36 cellular contexts compared by ENCODE assay signal in genomic region chr12:71005166-71005565, GRCh38.
"Had no signal": no experiment of that assay in that cellular context is flagged by ENCODE, and none has a peak within 500 bp of the region (broad histone marks: within the 10 kb centered on the region; RNA-seq: fewer than 3 reads in every experiment).

No MANE protein-coding gene starts in this region.

- H3K9me3 ChIP-seq: adrenal gland, ascending aorta, body of pancreas, breast epithelium had no signal

- H3K4me1 ChIP-seq: adrenal gland, body of pancreas, breast epithelium had no signal

- H3K4me3 ChIP-seq: adrenal gland, ascending aorta, body of pancreas, breast epithelium, cardiac muscle cell had no signal

- H3K36me3 Mint-ChIP-seq: activated naive CD4-positive, alpha-beta T cell treated with anti-CD3 and anti-CD28 coated beads, Interleukin-2, amount 10 ng/mL, durations not matched to agents 7 days and 5 days; activated naive CD4-positive, alpha-beta T cell treated with anti-CD3 and anti-CD28 coated beads, Interleukin-2, amount 50 U/mL, for 24 hours; activated naive CD4-positive, alpha-beta T cell treated with anti-CD3 and anti-CD28 coated beads, Interleukin-2, amount 50 U/mL, for 72 hours; activated naive CD8-positive, alpha-beta T cell; activated naive CD8-positive, alpha-beta T cell treated with anti-CD3 and anti-CD28 coated beads for 36 hours; activated naive CD8-positive, alpha-beta T cell treated with anti-CD3 and anti-CD28 coated beads, Interleukin-2, amount 10 ng/mL, durations not matched to agents 7 days and 5 days; brain had no signal

- H3K27me3 Mint-ChIP-seq: activated naive CD4-positive, alpha-beta T cell treated with anti-CD3 and anti-CD28 coated beads, Interleukin-2, amount 10 ng/mL, durations not matched to agents 7 days and 5 days; activated naive CD4-positive, alpha-beta T cell treated with anti-CD3 and anti-CD28 coated beads, Interleukin-2, amount 50 U/mL, for 24 hours; activated naive CD8-positive, alpha-beta T cell; activated naive CD8-positive, alpha-beta T cell treated with anti-CD3 and anti-CD28 coated beads for 36 hours; activated naive CD8-positive, alpha-beta T cell treated with anti-CD3 and anti-CD28 coated beads, Interleukin-2, amount 10 ng/mL, durations not matched to agents 7 days and 5 days; activated naive CD8-positive, alpha-beta T cell treated with anti-CD3 and anti-CD28 coated beads, Interleukin-2, amount 50 U/mL, for 24 hours; activated T-helper 17 cell treated with anti-CD3 and anti-CD28 coated beads, Interleukin-2, amount 50 U/mL, for 72 hours; central memory CD8-positive, alpha-beta T cell had no signal

- H3K4me3 Mint-ChIP-seq: activated naive CD4-positive, alpha-beta T cell treated with anti-CD3 and anti-CD28 coated beads for 36 hours; activated naive CD4-positive, alpha-beta T cell treated with anti-CD3 and anti-CD28 coated beads, Interleukin-2, amount 10 ng/mL, durations not matched to agents 7 days and 5 days; activated naive CD4-positive, alpha-beta T cell treated with anti-CD3 and anti-CD28 coated beads, Interleukin-2, amount 50 U/mL, for 24 hours; activated naive CD8-positive, alpha-beta T cell; activated naive CD8-positive, alpha-beta T cell treated with anti-CD3 and anti-CD28 coated beads for 36 hours; activated naive CD8-positive, alpha-beta T cell treated with anti-CD3 and anti-CD28 coated beads, Interleukin-2, amount 10 ng/mL, durations not matched to agents 7 days and 5 days; activated naive CD8-positive, alpha-beta T cell treated with anti-CD3 and anti-CD28 coated beads, Interleukin-2, amount 50 U/mL, for 24 hours; activated T-cell treated with anti-CD3 and anti-CD28 coated beads, Interleukin-2, amount 50 U/mL, for 4 hours; activated T-cell treated with anti-CD3 and anti-CD28 coated beads, Interleukin-2, amount 50 U/mL, for 72 hours; activated T-helper 1 cell treated with anti-CD3 and anti-CD28 coated beads, Interleukin-12 subunit alpha, Interleukin-12 subunit beta, Interleukin-2, Interleukin-4 antibody, amounts not matched to agents 30 ng/mL and 10 ng/mL and 1 ng/mL, durations not matched to agents 14 hours and 24 hours and 36 hours; activated T-helper 17 cell treated with anti-CD3 and anti-CD28 coated beads, Interleukin-2, amount 50 U/mL, for 72 hours; brain; central memory CD8-positive, alpha-beta T cell had no signal

- H3K27ac Mint-ChIP-seq: activated naive CD4-positive, alpha-beta T cell treated with anti-CD3 and anti-CD28 coated beads for 36 hours; activated naive CD4-positive, alpha-beta T cell treated with anti-CD3 and anti-CD28 coated beads, Interleukin-2, amount 10 ng/mL, durations not matched to agents 7 days and 5 days; activated naive CD4-positive, alpha-beta T cell treated with anti-CD3 and anti-CD28 coated beads, Interleukin-2, amount 50 U/mL, for 24 hours; activated naive CD4-positive, alpha-beta T cell treated with anti-CD3 and anti-CD28 coated beads, Interleukin-2, amount 50 U/mL, for 72 hours; activated naive CD8-positive, alpha-beta T cell; activated naive CD8-positive, alpha-beta T cell treated with anti-CD3 and anti-CD28 coated beads for 36 hours; activated naive CD8-positive, alpha-beta T cell treated with anti-CD3 and anti-CD28 coated beads, Interleukin-2, amount 10 ng/mL, durations not matched to agents 7 days and 5 days; activated naive CD8-positive, alpha-beta T cell treated with anti-CD3 and anti-CD28 coated beads, Interleukin-2, amount 50 U/mL, for 24 hours; activated T-cell treated with anti-CD3 and anti-CD28 coated beads, Interleukin-2, amount 50 U/mL, for 72 hours; activated T-helper 1 cell treated with anti-CD3 and anti-CD28 coated beads, Interleukin-12 subunit alpha, Interleukin-12 subunit beta, Interleukin-2, Interleukin-4 antibody, amounts not matched to agents 30 ng/mL and 10 ng/mL and 1 ng/mL, durations not matched to agents 14 hours and 24 hours and 36 hours; activated T-helper 17 cell treated with anti-CD3 and anti-CD28 coated beads, Interleukin-2, amount 50 U/mL, for 72 hours; activated T-helper 2 cell treated with anti-CD3 and anti-CD28 coated beads, Interferon-gamma antibody, Interleukin-2, Interleukin-4, amounts not matched to agents 10 μg/mL and 5 μg/mL and 100 μg/mL, durations not matched to agents 14 hours and 24 hours and 36 hours; brain had no signal

- H3K4me1 Mint-ChIP-seq: activated naive CD4-positive, alpha-beta T cell treated with anti-CD3 and anti-CD28 coated beads, Interleukin-2, amount 10 ng/mL, durations not matched to agents 7 days and 5 days; activated naive CD4-positive, alpha-beta T cell treated with anti-CD3 and anti-CD28 coated beads, Interleukin-2, amount 50 U/mL, for 24 hours; activated naive CD8-positive, alpha-beta T cell treated with anti-CD3 and anti-CD28 coated beads for 36 hours; activated naive CD8-positive, alpha-beta T cell treated with anti-CD3 and anti-CD28 coated beads, Interleukin-2, amount 10 ng/mL, durations not matched to agents 7 days and 5 days; activated naive CD8-positive, alpha-beta T cell treated with anti-CD3 and anti-CD28 coated beads, Interleukin-2, amount 50 U/mL, for 24 hours; activated T-helper 17 cell treated with anti-CD3 and anti-CD28 coated beads, Interleukin-2, amount 50 U/mL, for 72 hours; brain; central memory CD8-positive, alpha-beta T cell had no signal

- H3K27ac ChIP-seq: adrenal gland, ascending aorta, body of pancreas, brain microvascular endothelial cell, breast epithelium, cardiac muscle cell had no signal

- ATAC-seq: activated naive CD4-positive, alpha-beta T cell treated with anti-CD3 and anti-CD28 coated beads, Interleukin-2, amount 50 U/mL, for 72 hours; activated naive CD8-positive, alpha-beta T cell treated with anti-CD3 and anti-CD28 coated beads, Interleukin-2, amount 50 U/mL, for 24 hours; activated T-cell treated with anti-CD3 and anti-CD28 coated beads, Interleukin-2, amount 50 U/mL, for 4 hours; activated T-cell treated with anti-CD3 and anti-CD28 coated beads, Interleukin-2, amount 50 U/mL, for 72 hours; activated T-helper 17 cell treated with anti-CD3 and anti-CD28 coated beads, Interleukin-2, amount 50 U/mL, for 72 hours; body of pancreas had no signal

- H3K9me3 Mint-ChIP-seq: activated naive CD4-positive, alpha-beta T cell treated with anti-CD3 and anti-CD28 coated beads for 36 hours; activated naive CD4-positive, alpha-beta T cell treated with anti-CD3 and anti-CD28 coated beads, Interleukin-2, amount 10 ng/mL, durations not matched to agents 7 days and 5 days; activated naive CD4-positive, alpha-beta T cell treated with anti-CD3 and anti-CD28 coated beads, Interleukin-2, amount 50 U/mL, for 24 hours; activated naive CD4-positive, alpha-beta T cell treated with anti-CD3 and anti-CD28 coated beads, Interleukin-2, amount 50 U/mL, for 72 hours; activated naive CD8-positive, alpha-beta T cell treated with anti-CD3 and anti-CD28 coated beads for 36 hours; activated naive CD8-positive, alpha-beta T cell treated with anti-CD3 and anti-CD28 coated beads, Interleukin-2, amount 10 ng/mL, durations not matched to agents 7 days and 5 days; activated naive CD8-positive, alpha-beta T cell treated with anti-CD3 and anti-CD28 coated beads, Interleukin-2, amount 50 U/mL, for 24 hours; activated T-cell treated with anti-CD3 and anti-CD28 coated beads, Interleukin-2, amount 50 U/mL, for 4 hours; activated T-cell treated with anti-CD3 and anti-CD28 coated beads, Interleukin-2, amount 50 U/mL, for 72 hours; activated T-helper 1 cell treated with anti-CD3 and anti-CD28 coated beads, Interleukin-12 subunit alpha, Interleukin-12 subunit beta, Interleukin-2, Interleukin-4 antibody, amounts not matched to agents 30 ng/mL and 10 ng/mL and 1 ng/mL, durations not matched to agents 14 hours and 24 hours and 36 hours; activated T-helper 2 cell treated with anti-CD3 and anti-CD28 coated beads, Interferon-gamma antibody, Interleukin-2, Interleukin-4, amounts not matched to agents 10 μg/mL and 5 μg/mL and 100 μg/mL, durations not matched to agents 14 hours and 24 hours and 36 hours; brain had no signal

- H3K27me3 ChIP-seq: adrenal gland, ascending aorta, body of pancreas, brain microvascular endothelial cell, breast epithelium, cardiac muscle cell had no signal

- DNase-seq: activated effector memory CD4-positive, alpha-beta T cell treated with anti-CD3 and anti-CD28 coated beads, Interleukin-2, amount 50 U/mL, for 16 hours; activated effector memory CD4-positive, alpha-beta T cell treated with Interleukin-2 at 50 U/mL for 16 hours; activated gamma-delta T cell; activated gamma-delta T cell treated with Interleukin-2 at 50 U/mL for 16 hours; activated naive CD4-positive, alpha-beta T cell; activated naive CD4-positive, alpha-beta T cell treated with anti-CD3 and anti-CD28 coated beads for 36 hours; activated naive CD4-positive, alpha-beta T cell treated with anti-CD3 and anti-CD28 coated beads, Interleukin-2, amount 10 ng/mL, durations not matched to agents 7 days and 5 days; activated naive CD4-positive, alpha-beta T cell treated with anti-CD3 and anti-CD28 coated beads, Interleukin-2, amount 50 U/mL, for 16 hours; activated naive CD4-positive, alpha-beta T cell treated with Interleukin-2 at 50 U/mL for 16 hours; activated naive CD8-positive, alpha-beta T cell treated with anti-CD3 and anti-CD28 coated beads for 36 hours; activated naive CD8-positive, alpha-beta T cell treated with anti-CD3 and anti-CD28 coated beads, Interleukin-2, amount 10 ng/mL, durations not matched to agents 7 days and 5 days; activated naive CD8-positive, alpha-beta T cell treated with anti-CD3 and anti-CD28 coated beads, Interleukin-2, amount 50 U/mL, for 24 hours; activated T-cell treated with anti-CD3 and anti-CD28 coated beads, Interleukin-2, amount 50 U/mL, for 4 hours; activated T-cell treated with anti-CD3 and anti-CD28 coated beads, Interleukin-2, amount 50 U/mL, for 48 hours; activated T-cell treated with anti-CD3 and anti-CD28 coated beads, Interleukin-2, amount 50 U/mL, for 72 hours; adrenal gland; amniotic stem cell; amygdala; anterior cingulate cortex; aorta; body of pancreas; brain microvascular endothelial cell; caudate nucleus; central memory CD4-positive, alpha-beta T cell; cerebellar nuclear complex had no signal

- H3K36me3 ChIP-seq: adrenal gland, ascending aorta, brain microvascular endothelial cell, breast epithelium, cardiac muscle cell had no signal
